18 cellular contexts compared by ENCODE assay signal in the genomic region with DNA sequence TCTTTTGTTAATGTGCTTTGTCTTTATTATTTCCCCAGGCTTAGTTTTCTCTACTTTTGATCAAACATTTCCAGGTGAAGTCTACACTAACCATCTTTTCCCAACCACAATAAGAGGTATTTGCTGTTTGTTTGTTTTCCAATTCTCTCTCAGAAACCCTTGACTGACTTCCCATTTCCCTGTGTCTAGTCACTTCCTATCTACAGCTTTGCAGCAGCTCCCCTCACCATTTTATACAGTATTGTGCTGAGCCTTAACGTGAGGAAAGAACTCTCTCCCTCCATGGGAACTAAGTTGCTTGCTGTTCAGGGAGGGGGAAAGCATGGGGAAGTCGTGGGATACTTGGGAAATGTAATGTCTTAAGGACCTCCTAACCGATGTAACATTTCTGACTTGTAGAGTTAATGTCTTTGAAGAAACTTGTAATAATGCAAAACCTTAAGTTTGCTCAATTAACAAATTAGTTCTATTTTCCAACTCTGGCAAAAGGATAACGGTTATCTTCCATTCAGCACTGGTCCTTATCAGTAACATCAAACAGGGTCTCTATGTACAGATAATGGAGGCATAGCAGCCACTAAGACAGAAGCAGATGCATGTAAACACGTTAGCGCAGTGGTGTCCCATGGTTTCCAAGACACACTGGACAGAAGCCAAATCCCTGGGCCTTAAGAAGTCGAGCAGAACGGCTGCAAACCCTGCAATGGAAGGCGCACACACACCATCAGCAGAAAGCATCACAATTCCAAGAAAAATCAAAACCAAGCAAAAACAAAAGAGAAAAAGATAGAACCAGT.
DNase-seq lines count a peak whose midpoint lies in the region; ATAC-seq, FAIRE-seq and TF ChIP-seq lines count a peak whose summit lies in the region.
"Had no signal": no experiment of that assay in that cellular context is flagged by ENCODE, and none has a peak within 500 bp of the region (broad histone marks: within the 10 kb centered on the region; RNA-seq: fewer than 3 reads in every experiment).

No MANE protein-coding gene starts in this region.

- no peaks in the 10 kb centered on the region for H3K27me3 Mint-ChIP-seq in nephron (ENCODE audit: low read depth)
- H3K27me3 Mint-ChIP-seq: activated CD4-positive, alpha-beta memory T cell treated with anti-CD3 and anti-CD28 coated beads for 36 hours; activated naive CD4-positive, alpha-beta T cell treated with anti-CD3 and anti-CD28 coated beads, Interleukin-2, amount 50 U/mL, for 24 hours; IgD-negative memory B cell had no signal

- no peak for FAIRE-seq in urothelium cell line (lab: Jason Lieb, UNC)
- FAIRE-seq: GM19239 had no signal

- peak overlapping the region; percentile 19 to 41 (median 36) for H3K27ac Mint-ChIP-seq in nephron
- H3K27ac Mint-ChIP-seq: activated CD4-positive, alpha-beta memory T cell treated with anti-CD3 and anti-CD28 coated beads for 36 hours; activated naive CD4-positive, alpha-beta T cell treated with anti-CD3 and anti-CD28 coated beads, Interleukin-2, amount 50 U/mL, for 24 hours; IgD-negative memory B cell had no signal

- DNase-seq in DMS153 (lab: John Stamatoyannopoulos, UW) (peak; percentile 2), DMS153 treated with DMSO at 0.1 percent for 48 hours (lab: John Stamatoyannopoulos, UW; ENCODE audit: unreplicated experiment) (no peak), NCI-H69 (lab: John Stamatoyannopoulos, UW) (peak; percentile 88), coronary artery (ENCODE audit: low spot score) (no peak), urothelium cell line (ENCODE audit: low spot score) (no peak)
- no peak for DNase-seq in activated naive CD4-positive, alpha-beta T cell treated with Interleukin-2 at 50 U/mL for 16 hours
- DNase-seq: 8988T; activated CD4-positive, alpha-beta memory T cell treated with anti-CD3 and anti-CD28 coated beads for 36 hours; Calu3; effector CD4-positive, alpha-beta T cell; hippocampal formation had no signal

- peaks cover 38% of the 10 kb centered on the region for H3K36me3 Mint-ChIP-seq in nephron (ENCODE audit: low read depth)

- no peak for ATAC-seq in GM19452 (IDR thresholded peaks at IDR 0.05; ENCODE audit: unreplicated experiment)
- ATAC-seq: HCT116 had no signal

- TF ChIP-seq CTCF in coronary artery (IDR thresholded peaks at IDR 0.05) (no peak), nephron (IDR thresholded peaks at IDR 0.05; ENCODE audit: unreplicated experiment in 3 of 3) (no peak)

- no peaks in the 10 kb centered on the region for H3K9me3 Mint-ChIP-seq in nephron
- H3K9me3 Mint-ChIP-seq: activated CD4-positive, alpha-beta memory T cell treated with anti-CD3 and anti-CD28 coated beads for 36 hours; activated naive CD4-positive, alpha-beta T cell treated with anti-CD3 and anti-CD28 coated beads, Interleukin-2, amount 50 U/mL, for 24 hours; IgD-negative memory B cell had no signal

- peaks cover 59% of the 10 kb centered on the region for H3K4me1 Mint-ChIP-seq in nephron

- peak overlapping the region in 1 of 2 donors; percentile 7 for H3K27ac ChIP-seq in coronary artery
- H3K27ac ChIP-seq: suprapubic skin had no signal

- H3K4me3 Mint-ChIP-seq in nephron: no peak overlapping the region
- H3K4me3 Mint-ChIP-seq: activated CD4-positive, alpha-beta memory T cell treated with anti-CD3 and anti-CD28 coated beads for 36 hours; activated naive CD4-positive, alpha-beta T cell treated with anti-CD3 and anti-CD28 coated beads, Interleukin-2, amount 50 U/mL, for 24 hours; IgD-negative memory B cell had no signal

- H3K4me3 ChIP-seq in coronary artery: peak overlapping the region; percentile 1
- H3K4me3 ChIP-seq: suprapubic skin had no signal

Comparison
In these comparisons a context has a peak if more than half of its experiments do, and no peak if none do; other contexts are left out.
1. DNase-seq: peak in DMS153 (single experiment) and NCI-H69 (single experiment); none in DMS153 treated with DMSO at 0.1 percent for 48 hours (single experiment), coronary artery (single experiment), urothelium cell line (single experiment) and activated naive CD4-positive, alpha-beta T cell treated with Interleukin-2 at 50 U/mL for 16 hours (single experiment).